Comparison of ENCODE assay signal across 10 cellular contexts in the genomic region with DNA sequence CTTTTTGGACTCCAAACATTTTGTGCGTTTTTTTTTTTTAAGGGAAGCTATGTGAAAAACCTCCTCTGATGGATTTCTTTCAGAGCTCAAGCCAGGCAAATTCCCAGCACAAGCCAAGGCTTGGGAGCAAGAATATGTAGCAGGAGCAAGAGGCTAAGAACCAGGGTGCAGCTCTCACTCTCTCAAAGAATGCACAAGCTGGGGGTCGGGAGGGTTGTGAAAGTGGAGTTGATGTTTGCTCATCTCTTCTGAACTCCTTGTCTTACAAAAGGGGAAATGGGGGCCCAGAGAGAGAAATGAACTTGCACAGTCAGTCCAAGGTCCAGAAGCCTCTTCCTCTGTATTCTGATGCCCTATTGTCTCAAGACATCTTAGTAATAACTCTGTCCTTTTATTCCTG. TPM values are rescaled to one million over a fixed set of nuclear protein-coding genes. Genes with fewer than 3 reads are reported as not detected.
DNase-seq lines count a peak whose midpoint lies in the region; ATAC-seq and TF ChIP-seq lines count a peak whose summit lies in the region.
"Had no signal": no experiment of that assay in that cellular context is flagged by ENCODE, and none has a peak within 500 bp of the region (broad histone marks: within the 10 kb centered on the region; RNA-seq: fewer than 3 reads in every experiment).

No MANE protein-coding gene starts in this region.

- no peaks in the 10 kb centered on the region for H3K27me3 ChIP-seq in OCI-LY3 (ENCODE audit: low read depth, low read length)
- H3K27me3 ChIP-seq in stomach, result no peaks in the 10 kb centered on the region

- 37 to 50% (median 49%) methylated on average over 2 of the region's 2 CpGs for WGBS in stomach, 5 donors

- H3K4me1 Mint-ChIP-seq in T-helper 1 cell treated with Interleukin-12 subunit alpha and Interleukin-12 subunit beta and Interleukin-4 antibody, amounts not matched to agents 30 μg/mL and 1 μg/mL, for 36 hours (ENCODE audit: low read depth), result peaks cover 70% of the 10 kb centered on the region

- peaks cover 4% of the 10 kb centered on the region for H3K36me3 Mint-ChIP-seq in T-helper 1 cell treated with Interleukin-12 subunit alpha and Interleukin-12 subunit beta and Interleukin-4 antibody, amounts not matched to agents 30 μg/mL and 1 μg/mL, for 36 hours (ENCODE audit: low read depth)

- TF ChIP-seq POLR2A in stomach (IDR thresholded peaks at IDR 0.05), result no peak

- peak overlapping the region; percentile 78 for H3K4me2 ChIP-seq in OCI-LY3 (ENCODE audit: low read length)

- H3K4me1 ChIP-seq in OCI-LY3 (ENCODE audit: low read length) (peaks cover 86% of the 10 kb centered on the region), stomach (peaks cover 44 to 86% (median 59%) of the 10 kb centered on the region in 4 donors)

- no peaks in the 10 kb centered on the region for H3K27me3 Mint-ChIP-seq in T-helper 1 cell treated with Interleukin-12 subunit alpha and Interleukin-12 subunit beta and Interleukin-4 antibody, amounts not matched to agents 30 μg/mL and 1 μg/mL, for 36 hours (ENCODE audit: low read depth)

- no peaks in the 10 kb centered on the region for H3K9me3 ChIP-seq in OCI-LY3 (ENCODE audit: insufficient read depth, low read length)
- H3K9me3 ChIP-seq in stomach, result no peaks in the 10 kb centered on the region

- intact Hi-C loops in stomach (cut with DNase I; ENCODE audit: low total_unique reads), result loop anchor here (10.0 kb wide), 1 partner anchor 179 kb away; no protein-coding TSS in a partner anchor

- H3K9me3 Mint-ChIP-seq in T-helper 1 cell treated with Interleukin-12 subunit alpha and Interleukin-12 subunit beta and Interleukin-4 antibody, amounts not matched to agents 30 μg/mL and 1 μg/mL, for 36 hours, result no peaks in the 10 kb centered on the region

- H3K27ac Mint-ChIP-seq in T-helper 1 cell treated with Interleukin-12 subunit alpha and Interleukin-12 subunit beta and Interleukin-4 antibody, amounts not matched to agents 30 μg/mL and 1 μg/mL, for 36 hours, result peak overlapping the region; percentile 63

- ATAC-seq in GM19397 (IDR thresholded peaks at IDR 0.05; ENCODE audit: unreplicated experiment), result no peak
- ATAC-seq: esophagus mucosa had no signal

- no peak overlapping the region for H2AFZ ChIP-seq in OCI-LY3 (ENCODE audit: low read depth, low read length)

- H3K4me3 ChIP-seq in OCI-LY3 (ENCODE audit: low read length), result peak overlapping the region; percentile 3; the same call in 1 of the 2 replicates
- no peak overlapping the region for H3K4me3 ChIP-seq in stomach

- H3K9ac ChIP-seq in OCI-LY3 (ENCODE audit: low read length), result peak overlapping the region; percentile 77

- no peak for TF ChIP-seq CTCF in OCI-LY3 (IDR thresholded peaks at IDR 0.05; ENCODE audit: low read depth, low read length)
- no peak for TF ChIP-seq CTCF in stomach (IDR thresholded peaks at IDR 0.05)

- TF ChIP-seq EP300 in stomach (IDR thresholded peaks at IDR 0.05), result no peak

- H3K36me3 ChIP-seq in OCI-LY3 (replicated peaks; ENCODE audit: low read depth, low read length), result no peaks in the 10 kb centered on the region
- no peaks in the 10 kb centered on the region for H3K36me3 ChIP-seq in stomach

- H3K79me2 ChIP-seq in OCI-LY3 (ENCODE audit: low read length), result peaks cover 12% of the 10 kb centered on the region

- H3K27ac ChIP-seq in OCI-LY3 (ENCODE audit: low read length), result peak overlapping the region; percentile 94
- peak overlapping the region in 4 of 5 donors; percentile 79 to 93 (median 86) for H3K27ac ChIP-seq in stomach

- DNase-seq in T-helper 1 cell (no peak), ecto neural progenitor cell (ENCODE audit: low spot score) (peak; percentile 16), stomach (peak; percentile 20), SW480 (ENCODE audit: low spot score) (no peak)
- no peak for DNase-seq in effector CD4-positive, alpha-beta T cell
- DNase-seq: HCEC 1CT had no signal

- H3K4me3 Mint-ChIP-seq in T-helper 1 cell treated with Interleukin-12 subunit alpha and Interleukin-12 subunit beta and Interleukin-4 antibody, amounts not matched to agents 30 μg/mL and 1 μg/mL, for 36 hours, result no peak overlapping the region

- H4K20me1 ChIP-seq in OCI-LY3 (ENCODE audit: insufficient read depth, low read length), result no peaks in the 10 kb centered on the region

RNA-seq across cellular contexts. Expression of gene TRAF1, which starts 7.7 kb away (rescaled TPM):
- total RNA-seq in stomach, result 10 to 100 TPM in 1 of 5 donors, 1 to 10 TPM in 3, under 1 TPM in 1; 0.58 to 10.3 (median 2.8) TPM
- polyA plus RNA-seq in stomach, result 1 to 10 TPM; 2.3 to 6.8 (median 3.7) TPM

RNA-seq across cellular contexts. Expression of gene PHF19, which starts 57.3 kb away (rescaled TPM):
- 100 to 1,000 TPM in 1 of 5 donors, 10 to 100 TPM in 4; 13.3 to 251 (median 26.8) TPM for total RNA-seq in stomach
- 10 to 100 TPM; 10.7 to 28.3 (median 27.6) TPM for polyA plus RNA-seq in stomach

Comparison
In these comparisons a context has a peak if more than half of its experiments do, and no peak if none do; other contexts are left out.
1. DNase-seq: peak in ecto neural progenitor cell (single experiment) and stomach (single experiment); none in T-helper 1 cell (0 of 5), effector CD4-positive, alpha-beta T cell (single experiment) and SW480 (single experiment).